In genomic region chr2:39437522-39438296, GRCh38 we compare ENCODE assay signal across 8 cellular contexts. TPM values are rescaled to one million over a fixed set of nuclear protein-coding genes. Genes with fewer than 3 reads are reported as not detected.
DNase-seq lines count a peak whose midpoint lies in the region; ATAC-seq lines count a peak whose summit lies in the region.

No MANE protein-coding gene starts in this region.

- H3K4me3 Mint-ChIP-seq in natural killer cell treated with Interleukin-12 subunit alpha and Interleukin-12 subunit beta and Interleukin-15 and Interleukin-18, amount 100 ng/mL, for 72 hours = peak overlapping the region; percentile 80

- ATAC-seq in GM18861 (IDR thresholded peaks at IDR 0.05; ENCODE audit: unreplicated experiment) = peak; percentile 56
- ATAC-seq in HG03064 (IDR thresholded peaks at IDR 0.05; ENCODE audit: low read depth, unreplicated experiment) = peak; percentile 53
- peak; percentile 21 to 46 for ATAC-seq in natural killer cell treated with Interleukin-12 subunit alpha and Interleukin-12 subunit beta and Interleukin-15 and Interleukin-18, amount 100 ng/mL, for 72 hours

- H3K4me1 Mint-ChIP-seq in natural killer cell treated with Interleukin-12 subunit alpha and Interleukin-12 subunit beta and Interleukin-15 and Interleukin-18, amount 100 ng/mL, for 72 hours (ENCODE audit: low read depth in 2 of 2) = peaks cover 15 to 21% of the 10 kb centered on the region in 2 donors

- H3K36me3 Mint-ChIP-seq in natural killer cell treated with Interleukin-12 subunit alpha and Interleukin-12 subunit beta and Interleukin-15 and Interleukin-18, amount 100 ng/mL, for 72 hours = peaks cover 7% of the 10 kb centered on the region

- H3K9me3 Mint-ChIP-seq in natural killer cell treated with Interleukin-12 subunit alpha and Interleukin-12 subunit beta and Interleukin-15 and Interleukin-18, amount 100 ng/mL, for 72 hours = peaks cover 4% of the 10 kb centered on the region

- no peaks in the 10 kb centered on the region for H3K27me3 Mint-ChIP-seq in natural killer cell treated with Interleukin-12 subunit alpha and Interleukin-12 subunit beta and Interleukin-15 and Interleukin-18, amount 100 ng/mL, for 72 hours

- DNase-seq in AG08396 (ENCODE audit: low spot score) (peak; percentile 40), NCI-H774 (lab: John Stamatoyannopoulos, UW) (peak; percentile 35), fibroblast of gingiva (ENCODE audit: low read depth) (peak; percentile 20), ureter (ENCODE audit: low spot score) (peak; percentile 51)
- peak; percentile 41 for DNase-seq in activated T-cell treated with anti-CD3 and anti-CD28 coated beads, Interleukin-2, amount 50 U/mL, for 1 hour
- no peak for DNase-seq in natural killer cell treated with Interleukin-12 subunit alpha and Interleukin-12 subunit beta and Interleukin-15 and Interleukin-18, amount 100 ng/mL, for 72 hours (ENCODE audit: low spot score)

- peak overlapping the region in 1 of 2 donors; percentile 31 for H3K27ac Mint-ChIP-seq in natural killer cell treated with Interleukin-12 subunit alpha and Interleukin-12 subunit beta and Interleukin-15 and Interleukin-18, amount 100 ng/mL, for 72 hours

RNA-seq across cellular contexts. Expression of gene MAP4K3, which starts 0.6 kb away (rescaled TPM):
- total RNA-seq in natural killer cell treated with Interleukin-12 subunit alpha and Interleukin-12 subunit beta and Interleukin-15 and Interleukin-18, amount 100 ng/mL, for 72 hours = 10 to 100 TPM in 1 of 2 donors, 1 to 10 TPM in 1; 9.6 to 21.0 TPM
- 73.3 TPM for total RNA-seq in ureter
